In genomic region chr1:44616991-44617702, GRCh38 we compare ENCODE assay signal across 9 cellular contexts. TPM values are rescaled to one million over a fixed set of nuclear protein-coding genes. Genes with fewer than 3 reads are reported as not detected.
DNase-seq lines count a peak whose midpoint lies in the region; ATAC-seq, FAIRE-seq and TF ChIP-seq lines count a peak whose summit lies in the region.
"Had no signal": no experiment of that assay in that cellular context is flagged by ENCODE, and none has a peak within 500 bp of the region (broad histone marks: within the 10 kb centered on the region; RNA-seq: fewer than 3 reads in every experiment).

No MANE protein-coding gene starts in this region.

- no peaks in the 10 kb centered on the region for H3K9me1 ChIP-seq in keratinocyte (ENCODE audit: control insufficient read depth, extremely low read depth, insufficient read depth, low read length)

- peak overlapping the region; percentile 34 to 55 (median 55) for H3K4me3 ChIP-seq in keratinocyte (ENCODE audit: control insufficient read depth in 2 of 3, extremely low read depth in 1 of 3, insufficient read depth in 2 of 3, low read depth in 1 of 3, low read length in 3 of 3)
- peak overlapping the region; percentile 51 for H3K4me3 ChIP-seq in smooth muscle cell

- dilution Hi-C loops in keratinocyte (cut with MboI; ENCODE audit: extremely low pct_ligation_motif_present, low sequenced_read_pairs) = no loop called here

- DNase-seq in HTR-8/SVneo (ENCODE audit: insufficient read length, low spot score) = peak; percentile 77
- peak in 1 of 61 donors; percentile 26 for DNase-seq in caudate nucleus (lab: John Stamatoyannopoulos, UW)
- DNase-seq in keratinocyte (ENCODE audit: low read depth, low spot score) = no peak
- DNase-seq in smooth muscle cell (lab: John Stamatoyannopoulos, UW; ENCODE audit: unreplicated experiment) = peak; percentile 10
- no peak for DNase-seq in hippocampal formation (lab: John Stamatoyannopoulos, UW)
- no peak for DNase-seq in activated CD8-positive, alpha-beta memory T cell treated with anti-CD3 and anti-CD28 coated beads, Interleukin-2, amount 10 ng/mL, durations not matched to agents 7 days and 5 days
- DNase-seq: activated naive CD4-positive, alpha-beta T cell treated with Interleukin-2 at 50 U/mL for 16 hours had no signal

- no peaks in the 10 kb centered on the region for H3K36me3 Mint-ChIP-seq in activated CD8-positive, alpha-beta memory T cell treated with anti-CD3 and anti-CD28 coated beads, Interleukin-2, amount 10 ng/mL, durations not matched to agents 7 days and 5 days

- H2AFZ ChIP-seq in keratinocyte (ENCODE audit: control insufficient read depth, low read length) (peak overlapping the region; percentile 57), smooth muscle cell (ENCODE audit: low read depth) (peak overlapping the region; percentile 52)

- H3F3A ChIP-seq in smooth muscle cell (ENCODE audit: low read depth) = no peaks in the 10 kb centered on the region

- FAIRE-seq in HTR-8/SVneo (lab: Jason Lieb, UNC) (peak; percentile 52), keratinocyte (lab: Jason Lieb, UNC) (peak; percentile 71)

- H4K20me1 ChIP-seq in keratinocyte (ENCODE audit: control insufficient read depth, extremely low read depth, insufficient read depth, low read length) (no peaks in the 10 kb centered on the region), smooth muscle cell (ENCODE audit: low read depth) (no peaks in the 10 kb centered on the region)

- no peak overlapping the region for H3K27ac Mint-ChIP-seq in activated CD8-positive, alpha-beta memory T cell treated with anti-CD3 and anti-CD28 coated beads, Interleukin-2, amount 10 ng/mL, durations not matched to agents 7 days and 5 days

- no peak overlapping the region for H3K4me3 Mint-ChIP-seq in activated CD8-positive, alpha-beta memory T cell treated with anti-CD3 and anti-CD28 coated beads, Interleukin-2, amount 10 ng/mL, durations not matched to agents 7 days and 5 days

- H3K9ac ChIP-seq in keratinocyte (ENCODE audit: control insufficient read depth, extremely low read depth, insufficient read depth, low read length) (peak overlapping the region; percentile 18), smooth muscle cell (ENCODE audit: low read depth) (no peak overlapping the region)

- no peaks in the 10 kb centered on the region for H3K9me3 Mint-ChIP-seq in activated CD8-positive, alpha-beta memory T cell treated with anti-CD3 and anti-CD28 coated beads, Interleukin-2, amount 10 ng/mL, durations not matched to agents 7 days and 5 days (ENCODE audit: low read depth)

- H3K27me3 Mint-ChIP-seq in activated CD8-positive, alpha-beta memory T cell treated with anti-CD3 and anti-CD28 coated beads, Interleukin-2, amount 10 ng/mL, durations not matched to agents 7 days and 5 days = no peaks in the 10 kb centered on the region

- H3K36me3 ChIP-seq in keratinocyte (ENCODE audit: control insufficient read depth in 2 of 2, extremely low read depth in 1 of 2, insufficient read depth in 2 of 2, low read length in 2 of 2) (no peaks in the 10 kb centered on the region), smooth muscle cell (ENCODE audit: low read depth) (no peaks in the 10 kb centered on the region)

- CTCF ChIA-PET in activated CD8-positive, alpha-beta memory T cell treated with anti-CD3 and anti-CD28 coated beads, Interleukin-2, amount 10 ng/mL, durations not matched to agents 7 days and 5 days (lab: Charles Lee) = no interaction called here

- H3K4me1 ChIP-seq in keratinocyte (ENCODE audit: control insufficient read depth, extremely low read depth, insufficient read depth, low read length) (peaks cover 15% of the 10 kb centered on the region), smooth muscle cell (ENCODE audit: low read depth) (peaks cover 6% of the 10 kb centered on the region)

- H3K79me2 ChIP-seq in keratinocyte (ENCODE audit: control insufficient read depth, insufficient read depth, low read length) (no peaks in the 10 kb centered on the region), smooth muscle cell (ENCODE audit: low read depth) (no peaks in the 10 kb centered on the region)

- 3% methylated on average over 53 of the region's 63 CpGs for WGBS in smooth muscle cell (ENCODE audit: low lambda C conversion rate)

- no peaks in the 10 kb centered on the region for H3K27me3 ChIP-seq in keratinocyte (ENCODE audit: control insufficient read depth, extremely low read depth, insufficient read depth, low read length)
- H3K27me3 ChIP-seq in smooth muscle cell (ENCODE audit: low read depth) = peaks cover 29% of the 10 kb centered on the region

- TF ChIP-seq CTCF in keratinocyte (optimal IDR thresholded peaks at IDR 0.05 in 1 of 3, IDR thresholded peaks at IDR 0.05 in 1 of 3, conservative IDR thresholded peaks at IDR 0.05 in 1 of 3; ENCODE audit: extremely low read depth in 1 of 3, insufficient read depth in 2 of 3, low read length in 3 of 3) (no peak), smooth muscle cell (IDR thresholded peaks at IDR 0.05; ENCODE audit: borderline replicate concordance, insufficient read depth, poor library complexity, severe bottlenecking) (no peak)

- no peak for ATAC-seq in activated CD8-positive, alpha-beta memory T cell treated with anti-CD3 and anti-CD28 coated beads, Interleukin-2, amount 10 ng/mL, durations not matched to agents 7 days and 5 days
- ATAC-seq in GM21576 (IDR thresholded peaks at IDR 0.05; ENCODE audit: unreplicated experiment) = no peak
- no peak for ATAC-seq in GM21619 (IDR thresholded peaks at IDR 0.05; ENCODE audit: unreplicated experiment)

- no peaks in the 10 kb centered on the region for H3K4me1 Mint-ChIP-seq in activated CD8-positive, alpha-beta memory T cell treated with anti-CD3 and anti-CD28 coated beads, Interleukin-2, amount 10 ng/mL, durations not matched to agents 7 days and 5 days

- H3K27ac ChIP-seq in caudate nucleus (ENCODE audit: low read depth, low read length) (peak overlapping the region; percentile 19), keratinocyte (ENCODE audit: control insufficient read depth, insufficient read depth, low read length) (no peak overlapping the region), smooth muscle cell (ENCODE audit: low read depth) (no peak overlapping the region)

- H3K9me3 ChIP-seq in keratinocyte (ENCODE audit: control insufficient read depth, low read depth, low read length) (no peaks in the 10 kb centered on the region), smooth muscle cell (replicated peaks; ENCODE audit: low read depth) (no peaks in the 10 kb centered on the region)

- H3K4me2 ChIP-seq in keratinocyte (ENCODE audit: control insufficient read depth, extremely low read depth, insufficient read depth, low read depth, low read length) (peak overlapping the region; percentile 74), smooth muscle cell (peak overlapping the region; percentile 92)

RNA-seq across cellular contexts. Expression of gene TMEM53, which starts 57.1 kb away (rescaled TPM):
- polyA plus RNA-seq in keratinocyte = 5.6 to 11.4 TPM (median 10.6 TPM) in 3 replicates
- polyA plus RNA-seq in keratinocyte (2011; ENCODE audit: low read depth) = 0.87 TPM
- polyA plus RNA-seq in keratinocyte (2011; cell fraction: cytosol; rRNA removed) = 6.2 and 10.6 TPM in 2 replicates
- 5.6 and 9.3 TPM in 2 replicates for polyA plus RNA-seq in keratinocyte (2011; cell fraction: nucleus; rRNA removed)
- 6.7 and 10.8 TPM in 2 replicates for polyA plus RNA-seq in keratinocyte (2012; ENCODE audit: low replicate concordance)
- 9.3 to 15.1 TPM (median 10.0 TPM) in 3 replicates for polyA minus RNA-seq in keratinocyte
- polyA minus RNA-seq in keratinocyte (2011; cell fraction: cytosol; rRNA and poly(A)+ RNA removed) = 19.2 TPM
- 4.6 and 6.6 TPM in 2 replicates for polyA minus RNA-seq in keratinocyte (2011; cell fraction: nucleus; rRNA and poly(A)+ RNA removed)
- total RNA-seq in smooth muscle cell = 8.1 and 8.6 TPM in 2 replicates
- polyA plus RNA-seq in smooth muscle cell = 13.0 and 15.5 TPM in 2 replicates
- total RNA-seq in activated CD8-positive, alpha-beta memory T cell treated with anti-CD3 and anti-CD28 coated beads, Interleukin-2, amount 10 ng/mL, durations not matched to agents 7 days and 5 days = 1 to 10 TPM; 3.6 to 3.7 TPM

RNA-seq across cellular contexts. Expression of gene ARMH1, which starts 57.4 kb away (rescaled TPM):
- 0.19 to 1.5 TPM (median 0.22 TPM) in 3 replicates for polyA plus RNA-seq in keratinocyte
- 0.56 TPM for polyA plus RNA-seq in keratinocyte (2011; ENCODE audit: low read depth)
- polyA plus RNA-seq in keratinocyte (2011; cell fraction: cytosol; rRNA removed) = 0.18 and 0.19 TPM in 2 replicates
- polyA plus RNA-seq in keratinocyte (2011; cell fraction: nucleus; rRNA removed) = 5.0 and 9.1 TPM in 2 replicates
- 0.28 and 0.33 TPM in 2 replicates for polyA plus RNA-seq in keratinocyte (2012; ENCODE audit: low replicate concordance)
- not detected in 3 replicates for polyA minus RNA-seq in keratinocyte
- not detected for polyA minus RNA-seq in keratinocyte (2011; cell fraction: cytosol; rRNA and poly(A)+ RNA removed)
- polyA minus RNA-seq in keratinocyte (2011; cell fraction: nucleus; rRNA and poly(A)+ RNA removed) = 0.85 TPM in 1 of 2 replicates, not detected in the other
- total RNA-seq in smooth muscle cell = 1.5 and 4.8 TPM in 2 replicates
- polyA plus RNA-seq in smooth muscle cell = 8.3 and 10.1 TPM in 2 replicates
- total RNA-seq in activated CD8-positive, alpha-beta memory T cell treated with anti-CD3 and anti-CD28 coated beads, Interleukin-2, amount 10 ng/mL, durations not matched to agents 7 days and 5 days = 10 to 100 TPM; 17.0 to 17.2 TPM

Comparison
In these comparisons a context has a peak if more than half of its experiments do, and no peak if none do; other contexts are left out.
1. DNase-seq: peak in HTR-8/SVneo (single experiment) and smooth muscle cell (single experiment); none in keratinocyte (single experiment), hippocampal formation (0 of 2) and activated CD8-positive, alpha-beta memory T cell treated with anti-CD3 and anti-CD28 coated beads, Interleukin-2, amount 10 ng/mL, durations not matched to agents 7 days and 5 days (single experiment).